ENCODE assay signal across 17 cellular contexts in the genomic region with DNA sequence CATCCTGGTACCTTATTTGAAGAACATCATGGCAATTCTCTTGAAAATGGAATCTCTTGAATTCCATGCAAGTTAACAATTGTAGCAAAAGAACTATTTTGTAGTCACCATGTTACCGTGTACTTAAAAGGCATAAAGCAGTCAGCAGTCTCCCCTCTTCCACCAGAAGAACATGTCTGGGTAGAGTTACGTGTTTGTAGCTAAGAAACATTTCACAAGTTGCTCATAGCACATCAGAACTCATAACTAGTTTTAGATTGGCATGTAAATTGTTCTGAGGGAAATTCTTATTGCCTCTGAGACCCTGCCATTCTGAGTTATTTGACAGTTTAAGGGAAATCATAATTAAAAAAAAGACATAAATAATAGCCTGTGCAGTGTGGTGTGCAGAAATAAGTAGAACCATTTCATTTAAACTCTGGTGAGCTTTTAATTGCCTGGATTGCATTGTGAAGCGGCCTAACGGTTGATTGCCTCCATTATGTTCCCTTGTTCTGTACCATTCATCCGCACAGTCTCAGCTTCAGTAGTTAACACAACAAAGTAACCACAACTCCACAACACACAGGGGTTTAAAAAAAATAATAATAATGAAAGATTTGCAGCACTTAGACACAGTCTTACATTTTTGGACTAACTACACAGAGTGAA. TPM values are rescaled to one million over a fixed set of nuclear protein-coding genes. Genes with fewer than 3 reads are reported as not detected.
A peak's percentile ranks its signal among the peaks of the same experiment; 100 is the strongest.
DNase-seq lines count a peak whose midpoint lies in the region; ATAC-seq and TF ChIP-seq lines count a peak whose summit lies in the region.
"Had no signal": no experiment of that assay in that cellular context is flagged by ENCODE, and none has a peak within 500 bp of the region (broad histone marks: within the 10 kb centered on the region; RNA-seq: fewer than 3 reads in every experiment).

No MANE protein-coding gene starts in this region.

- no peak overlapping the region for H4K12ac ChIP-seq in trophoblast cell (ENCODE audit: low read depth, low read length)

- H3K9me3 ChIP-seq in esophagus muscularis mucosa (no peaks in the 10 kb centered on the region), trophoblast cell (ENCODE audit: insufficient read depth, low read depth, low read length) (no peaks in the 10 kb centered on the region)
- H3K9me3 ChIP-seq: MG63, prostate gland, tibial artery had no signal

- no peaks in the 10 kb centered on the region for H3K79me2 ChIP-seq in trophoblast cell (ENCODE audit: control insufficient read depth, insufficient read depth, low read length, poor library complexity)

- H3K9me3 Mint-ChIP-seq in progenitor cell of endocrine pancreas (ENCODE audit: low read depth), result no peaks in the 10 kb centered on the region

- H3K4me2 ChIP-seq in trophoblast cell (ENCODE audit: low read length), result no peak overlapping the region
- H3K4me2 ChIP-seq: BLaER1 treated with 17β-estradiol and CSF1 and Interleukin-3, amounts not matched to agents 10 nM and 100 nM had no signal

- intact Hi-C loops in esophagus muscularis mucosa (cut with DNase I) (no loop called here), sciatic nerve (cut with DNase I) (no loop called here)

- H4K91ac ChIP-seq in trophoblast cell (ENCODE audit: low read depth, low read length), result no peak overlapping the region

- H3K14ac ChIP-seq in trophoblast cell (ENCODE audit: low read length), result no peak overlapping the region

- peaks cover 7% of the 10 kb centered on the region for H3K36me3 Mint-ChIP-seq in progenitor cell of endocrine pancreas (ENCODE audit: insufficient read depth)

- no peak for TF ChIP-seq POLR2A in esophagus muscularis mucosa (IDR thresholded peaks at IDR 0.05; ENCODE audit: low read depth)

- peaks cover 16% of the 10 kb centered on the region for H3K27me3 Mint-ChIP-seq in progenitor cell of endocrine pancreas

- H3K4ac ChIP-seq in trophoblast cell (ENCODE audit: low read depth, low read length), result no peak overlapping the region

- H3K4me3 ChIP-seq in esophagus muscularis mucosa (peak overlapping the region; percentile 53 to 72 (median 63)), trophoblast cell (ENCODE audit: low read depth, low read length) (no peak overlapping the region)
- H3K4me3 ChIP-seq: BLaER1 treated with 17β-estradiol and CSF1 and Interleukin-3, amounts not matched to agents 10 nM and 100 nM; MG63; prostate gland had no signal

- H3K23ac ChIP-seq in trophoblast cell (ENCODE audit: low read length), result no peak overlapping the region

- ATAC-seq in GM19328 (IDR thresholded peaks at IDR 0.05; ENCODE audit: unreplicated experiment) (no peak), sciatic nerve (no peak)
- ATAC-seq: Right ventricle myocardium inferior had no signal

- H3K4me1 Mint-ChIP-seq in progenitor cell of endocrine pancreas (ENCODE audit: low read depth), result peaks cover 43% of the 10 kb centered on the region

- DNase-seq in DMS79 (lab: John Stamatoyannopoulos, UW) (peak; percentile 61), NCI-H345 (lab: John Stamatoyannopoulos, UW) (peak; percentile 58), esophagus muscularis mucosa (ENCODE audit: extremely low spot score) (no peak), progenitor cell of endocrine pancreas (ENCODE audit: low spot score, unreplicated experiment) (no peak), GM20000 (ENCODE audit: low spot score) (no peak), trophoblast cell (no peak), sciatic nerve (ENCODE audit: low spot score) (no peak)
- DNase-seq: effector CD8-positive, alpha-beta T cell; EL; MG63; midbrain; T-helper 9 cell; tibial artery had no signal

- no peak overlapping the region for H2AK5ac ChIP-seq in trophoblast cell (ENCODE audit: low read length)

- H3K4me3 Mint-ChIP-seq in progenitor cell of endocrine pancreas (ENCODE audit: low read depth), result peak overlapping the region; percentile 86

- no peak overlapping the region for H3K18ac ChIP-seq in trophoblast cell (ENCODE audit: low read length)

- H3K79me1 ChIP-seq in trophoblast cell (ENCODE audit: low read length), result no peaks in the 10 kb centered on the region

- peaks cover 7 to 52% (median 39%) of the 10 kb centered on the region in 4 donors for H3K4me1 ChIP-seq in esophagus muscularis mucosa
- H3K4me1 ChIP-seq in trophoblast cell (ENCODE audit: control insufficient read depth in 1 of 2, insufficient read depth in 2 of 2, low read length in 2 of 2), result peaks cover 0 to 7% of the 10 kb centered on the region in 2 experiments
- H3K4me1 ChIP-seq: BLaER1 treated with 17β-estradiol and CSF1 and Interleukin-3, amounts not matched to agents 10 nM and 100 nM; prostate gland had no signal

- H3K9ac ChIP-seq in trophoblast cell (ENCODE audit: low read length), result no peak overlapping the region
- H3K9ac ChIP-seq: BLaER1 treated with 17β-estradiol and CSF1 and Interleukin-3, amounts not matched to agents 10 nM and 100 nM had no signal

- H3K27me3 ChIP-seq in esophagus muscularis mucosa (no peaks in the 10 kb centered on the region), trophoblast cell (ENCODE audit: insufficient read depth, low read length) (peaks cover 25% of the 10 kb centered on the region)
- H3K27me3 ChIP-seq: tibial artery had no signal

- no peak for TF ChIP-seq EP300 in esophagus muscularis mucosa (IDR thresholded peaks at IDR 0.05)

- H2BK120ac ChIP-seq in trophoblast cell (ENCODE audit: insufficient read depth, low read length, poor library complexity), result no peak overlapping the region

- H4K8ac ChIP-seq in trophoblast cell (ENCODE audit: low read depth, low read length), result no peak overlapping the region

- no peak overlapping the region for H2AFZ ChIP-seq in trophoblast cell (ENCODE audit: insufficient read depth, low read length, poor library complexity)

- H3K27ac ChIP-seq in esophagus muscularis mucosa (replicated peaks in 1 of 4), result peak overlapping the region; percentile 77 to 86 (median 83)
- no peak overlapping the region for H3K27ac ChIP-seq in trophoblast cell (ENCODE audit: low read depth, low read length)
- H3K27ac ChIP-seq: BLaER1 treated with 17β-estradiol and CSF1 and Interleukin-3, amounts not matched to agents 10 nM and 100 nM; prostate gland; tibial artery had no signal

- no peak overlapping the region for H2BK12ac ChIP-seq in trophoblast cell (ENCODE audit: low read length)

- 85% methylated on average over 5 of the region's 5 CpGs for WGBS in esophagus muscularis mucosa
- no CpG with 5 or more reads among the region's 5 CpGs for WGBS in trophoblast cell (ENCODE audit: extremely low coverage, insufficient coverage, insufficient read length)

- no peak overlapping the region for H2BK5ac ChIP-seq in trophoblast cell (ENCODE audit: low read depth, low read length, poor library complexity)

- TF ChIP-seq CTCF in esophagus muscularis mucosa (IDR thresholded peaks at IDR 0.05) (no peak), progenitor cell of endocrine pancreas (IDR thresholded peaks at IDR 0.05; ENCODE audit: unreplicated experiment) (no peak), GM20000 (IDR thresholded peaks at IDR 0.05; ENCODE audit: extremely low read depth, missing control alignments) (no peak)

- H3K27ac Mint-ChIP-seq in progenitor cell of endocrine pancreas, result no peak overlapping the region

- no peaks in the 10 kb centered on the region for H3K36me3 ChIP-seq in esophagus muscularis mucosa
- H3K36me3 ChIP-seq in trophoblast cell (ENCODE audit: control insufficient read depth in 1 of 2, insufficient read depth in 2 of 2, low read length in 2 of 2), result no peaks in the 10 kb centered on the region
- H3K36me3 ChIP-seq: BLaER1 treated with 17β-estradiol and CSF1 and Interleukin-3, amounts not matched to agents 10 nM and 100 nM; MG63; prostate gland; tibial artery had no signal

RNA-seq across cellular contexts. Expression of a gene that starts 2.6 kb away (rescaled TPM):
- 100 to 1,000 TPM in 3 of 4 donors, 10 to 100 TPM in 1; 66.1 to 152 (median 138) TPM for total RNA-seq in esophagus muscularis mucosa
- 39.4 and 48.4 TPM in 2 replicates for total RNA-seq in progenitor cell of endocrine pancreas
- polyA plus RNA-seq in trophoblast cell (2013), result not detected in 2 replicates
- 26.2 TPM for total RNA-seq in sciatic nerve

Comparison
In these comparisons a context has a peak if more than half of its experiments do, and no peak if none do; other contexts are left out.
1. DNase-seq: peak in DMS79 (single experiment) and NCI-H345 (single experiment); none in esophagus muscularis mucosa (single experiment), progenitor cell of endocrine pancreas (single experiment), GM20000 (single experiment), trophoblast cell (0 of 2) and sciatic nerve (single experiment).